ENCODE assay signal across 26 cellular contexts in genomic region chr16:26824469-26824868, GRCh38.
DNase-seq lines count a peak whose midpoint lies in the region; ATAC-seq, FAIRE-seq and TF ChIP-seq lines count a peak whose summit lies in the region.
"Had no signal": no experiment of that assay in that cellular context is flagged by ENCODE, and none has a peak within 500 bp of the region (broad histone marks: within the 10 kb centered on the region; RNA-seq: fewer than 3 reads in every experiment).

No MANE protein-coding gene starts in this region.

- H3K9me3 ChIP-seq in osteoblast (ENCODE audit: low read depth, low read length), result no peaks in the 10 kb centered on the region
- H3K9me3 ChIP-seq: BE2C, BLaER1 had no signal

- FAIRE-seq in RCC 7860 (lab: Jason Lieb, UNC), result no peak
- FAIRE-seq: A204.1, GM12878, GM12892, GM18507, GM19239 had no signal

- H4K20me1 ChIP-seq in osteoblast (ENCODE audit: insufficient read depth, low read length), result no peaks in the 10 kb centered on the region
- H4K20me1 ChIP-seq: BLaER1 had no signal

- TF ChIP-seq CTCF in osteoblast (IDR thresholded peaks at IDR 0.05; ENCODE audit: extremely low read depth, low read depth, low read length), result no peak

- no peak overlapping the region for H3K4me2 ChIP-seq in osteoblast (ENCODE audit: insufficient read depth, low read length)
- H3K4me2 ChIP-seq: BLaER1 had no signal

- H3K27ac ChIP-seq in osteoblast (ENCODE audit: low read depth, low read length), result no peak overlapping the region
- H3K27ac ChIP-seq: BLaER1 had no signal

- no peaks in the 10 kb centered on the region for H3K36me3 ChIP-seq in osteoblast (ENCODE audit: insufficient read depth, low read length)
- H3K36me3 ChIP-seq: BE2C, BLaER1 had no signal

- no peak overlapping the region for H2AFZ ChIP-seq in osteoblast (ENCODE audit: low read length)

- H3K4me1 ChIP-seq in osteoblast (ENCODE audit: insufficient read depth, low read length), result no peaks in the 10 kb centered on the region
- H3K4me1 ChIP-seq: BE2C, BLaER1 had no signal

- peak; percentile 27 for DNase-seq in ecto neural progenitor cell (ENCODE audit: low spot score)
- peak; percentile 21 for DNase-seq in osteoblast (ENCODE audit: insufficient read length, low spot score, missing footprints)
- DNase-seq in NCI-H1105 (lab: John Stamatoyannopoulos, UW), result no peak
- no peak for DNase-seq in RCC 7860 (ENCODE audit: low spot score)
- DNase-seq: 8988T; ACHN; BE2C; C1 segment of cervical spinal cord; CD4-positive, alpha-beta memory T cell; CD4-positive, CD25-positive, alpha-beta regulatory T cell; CD8-positive, alpha-beta memory T cell; COR-L47; DMS 273 treated with DMSO at 0.1 percent for 48 hours; DMS153; DMS53; DMS79; DND-41; EL; GDM1 had no signal

- no peak overlapping the region for H3K4me3 ChIP-seq in osteoblast (ENCODE audit: insufficient read depth, low read length)
- H3K4me3 ChIP-seq: BLaER1, GM12878 had no signal

- H3K27me3 ChIP-seq in osteoblast (ENCODE audit: insufficient read depth, low read length), result no peaks in the 10 kb centered on the region
- H3K27me3 ChIP-seq: BE2C, BLaER1 had no signal

- ATAC-seq in HG03571 (IDR thresholded peaks at IDR 0.05; ENCODE audit: unreplicated experiment), result no peak
- ATAC-seq: GM12878 had no signal

- H3K79me2 ChIP-seq in osteoblast (ENCODE audit: insufficient read depth, low read length), result no peaks in the 10 kb centered on the region

Comparison
In these comparisons a context has a peak if more than half of its experiments do, and no peak if none do; other contexts are left out.
1. DNase-seq: peak in ecto neural progenitor cell (single experiment) and osteoblast (single experiment); none in NCI-H1105 (single experiment) and RCC 7860 (single experiment).